25 cellular contexts compared by ENCODE assay signal in genomic region chr5:125120012-125120411, GRCh38.
"Had no signal": no experiment of that assay in that cellular context is flagged by ENCODE, and none has a peak within 500 bp of the region (broad histone marks: within the 10 kb centered on the region; RNA-seq: fewer than 3 reads in every experiment).

No MANE protein-coding gene starts in this region.

- DNase-seq: activated CD4-positive, alpha-beta memory T cell treated with anti-CD3 and anti-CD28 coated beads for 36 hours; activated CD4-positive, alpha-beta T cell treated with anti-CD3 and anti-CD28 coated beads for 1 hour; activated CD4-positive, alpha-beta T cell treated with anti-CD3 and anti-CD28 coated beads for 48 hours; activated CD8-positive, alpha-beta memory T cell treated with anti-CD3 and anti-CD28 coated beads, Interleukin-2, amount 10 ng/mL, durations not matched to agents 7 days and 5 days; activated CD8-positive, alpha-beta memory T cell treated with anti-CD3 and anti-CD28 coated beads, Interleukin-2, amount 50 U/mL, for 4 hours; activated CD8-positive, alpha-beta T cell treated with anti-CD3 and anti-CD28 coated beads, Interleukin-2, amount 10 ng/mL, durations not matched to agents 7 days and 5 days; activated effector memory CD4-positive, alpha-beta T cell treated with anti-CD3 and anti-CD28 coated beads, Interleukin-2, amount 50 U/mL, for 16 hours; activated naive CD4-positive, alpha-beta T cell treated with anti-CD3 and anti-CD28 coated beads for 36 hours; activated naive CD8-positive, alpha-beta T cell treated with anti-CD3 and anti-CD28 coated beads for 36 hours; activated naive CD8-positive, alpha-beta T cell treated with anti-CD3 and anti-CD28 coated beads, Interleukin-2, amount 50 U/mL, for 24 hours; activated T-cell treated with anti-CD3 and anti-CD28 coated beads, Interleukin-2, amount 50 U/mL, for 1 hour; activated T-cell treated with anti-CD3 and anti-CD28 coated beads, Interleukin-2, amount 50 U/mL, for 48 hours; adrenal gland; amygdala; aorta; body of pancreas; caudate nucleus; cortex of kidney; dermis blood vessel endothelial cell; effector CD4-positive, alpha-beta T cell; esophagus squamous epithelium; glutamatergic neuron; heart left ventricle; T-helper 2 cell had no signal

- H3K9me3 ChIP-seq: adrenal gland, body of pancreas, esophagus squamous epithelium, heart left ventricle had no signal

- H3K27ac ChIP-seq: adrenal gland, body of pancreas, epithelial cell of prostate, esophagus squamous epithelium, heart left ventricle had no signal

- H3K27me3 ChIP-seq: adrenal gland, body of pancreas, esophagus squamous epithelium, heart left ventricle had no signal

- H3K4me3 ChIP-seq: adrenal gland, body of pancreas, esophagus squamous epithelium, heart left ventricle had no signal

- H3K36me3 ChIP-seq: adrenal gland, esophagus squamous epithelium, heart left ventricle had no signal

- H3K4me1 ChIP-seq: adrenal gland, body of pancreas, esophagus squamous epithelium, heart left ventricle had no signal
